In the genomic region with DNA sequence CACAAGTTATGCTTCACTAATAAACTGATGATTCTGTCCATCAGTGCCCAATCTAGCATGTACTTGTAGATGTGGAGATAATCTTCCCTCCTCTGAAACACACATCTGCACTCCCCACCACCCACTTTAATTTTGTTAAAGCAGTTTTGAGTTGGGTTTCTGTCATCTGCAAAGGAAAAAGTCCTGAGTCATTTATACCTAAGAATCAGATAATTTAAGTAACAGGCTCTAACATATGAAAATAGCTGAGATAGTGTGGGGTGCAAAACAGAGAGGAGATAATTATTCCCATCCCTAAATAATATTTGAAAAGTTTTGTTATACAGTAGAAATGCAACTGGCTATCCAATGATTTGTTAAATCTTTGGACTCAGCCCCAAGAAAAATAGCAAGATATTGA, we compare ENCODE assay signal across 22 cellular contexts.
"Had no signal": no experiment of that assay in that cellular context is flagged by ENCODE, and none has a peak within 500 bp of the region (broad histone marks: within the 10 kb centered on the region; RNA-seq: fewer than 3 reads in every experiment).

No MANE protein-coding gene starts in this region.

- H3K27ac ChIP-seq: RWPE1 had no signal

- FAIRE-seq: HepG2 had no signal

- H3K4me3 Mint-ChIP-seq: IgD-negative memory B cell had no signal

- ATAC-seq: HepG2, Panc1, PC-3 had no signal

- H3K27ac Mint-ChIP-seq: IgD-negative memory B cell had no signal

- DNase-seq: KBM-7, MV-4-11, NCI-H1048, NCI-H1105, NCI-H1417 treated with DMSO at 0.1 percent for 48 hours, NCI-H146, NCI-H1694 treated with DMSO at 0.1 percent for 48 hours, NCI-H1930, NCI-H2081, NCI-H2107, NCI-H226, NCI-H446, NCI-H510A, NCI-H524 treated with DMSO at 0.1 percent for 48 hours, NCI-H69, NCI-H774, PC-3, SHP77 had no signal
